ENCODE assay signal across 10 cellular contexts in the genomic region with DNA sequence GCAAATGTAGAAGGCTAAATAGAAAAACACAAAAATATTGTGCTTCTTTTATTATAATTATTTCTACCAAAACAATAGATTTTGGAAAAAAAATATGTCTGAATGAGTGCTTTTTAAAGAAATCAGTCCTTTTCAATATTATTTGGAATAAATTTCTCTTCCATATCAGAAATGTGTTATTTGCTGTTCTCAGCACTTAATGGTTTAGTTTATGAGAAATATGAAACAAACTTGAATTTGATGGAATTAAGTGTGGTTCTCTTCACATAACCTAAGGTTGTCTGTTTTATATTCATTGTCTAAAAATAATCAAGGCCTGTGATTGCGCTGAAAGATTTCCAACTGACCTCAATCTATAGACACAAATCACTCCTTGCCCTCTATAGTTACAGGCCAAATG.
"Had no signal": no experiment of that assay in that cellular context is flagged by ENCODE, and none has a peak within 500 bp of the region (broad histone marks: within the 10 kb centered on the region; RNA-seq: fewer than 3 reads in every experiment).

No MANE protein-coding gene starts in this region.

- H3K4me1 ChIP-seq: HAP-1 had no signal

- H3K4me2 ChIP-seq: KMS-11 had no signal

- DNase-seq: GM23248, GOT3, H7, HFFc6, Karpas-422, KBM-7 had no signal

- FAIRE-seq: HTR-8/SVneo had no signal

- H3K9me3 ChIP-seq: HAP-1 had no signal

- H2AFZ ChIP-seq: GM23248 had no signal

- ATAC-seq: HCT116 had no signal

- H3K4me3 ChIP-seq: GM23248, HAP-1 had no signal

- H3K9ac ChIP-seq: GM23248, KMS-11 had no signal

- H3K36me3 ChIP-seq: HAP-1 had no signal

- H3K27ac ChIP-seq: GM23248, KMS-11 had no signal
